In the genomic region with DNA sequence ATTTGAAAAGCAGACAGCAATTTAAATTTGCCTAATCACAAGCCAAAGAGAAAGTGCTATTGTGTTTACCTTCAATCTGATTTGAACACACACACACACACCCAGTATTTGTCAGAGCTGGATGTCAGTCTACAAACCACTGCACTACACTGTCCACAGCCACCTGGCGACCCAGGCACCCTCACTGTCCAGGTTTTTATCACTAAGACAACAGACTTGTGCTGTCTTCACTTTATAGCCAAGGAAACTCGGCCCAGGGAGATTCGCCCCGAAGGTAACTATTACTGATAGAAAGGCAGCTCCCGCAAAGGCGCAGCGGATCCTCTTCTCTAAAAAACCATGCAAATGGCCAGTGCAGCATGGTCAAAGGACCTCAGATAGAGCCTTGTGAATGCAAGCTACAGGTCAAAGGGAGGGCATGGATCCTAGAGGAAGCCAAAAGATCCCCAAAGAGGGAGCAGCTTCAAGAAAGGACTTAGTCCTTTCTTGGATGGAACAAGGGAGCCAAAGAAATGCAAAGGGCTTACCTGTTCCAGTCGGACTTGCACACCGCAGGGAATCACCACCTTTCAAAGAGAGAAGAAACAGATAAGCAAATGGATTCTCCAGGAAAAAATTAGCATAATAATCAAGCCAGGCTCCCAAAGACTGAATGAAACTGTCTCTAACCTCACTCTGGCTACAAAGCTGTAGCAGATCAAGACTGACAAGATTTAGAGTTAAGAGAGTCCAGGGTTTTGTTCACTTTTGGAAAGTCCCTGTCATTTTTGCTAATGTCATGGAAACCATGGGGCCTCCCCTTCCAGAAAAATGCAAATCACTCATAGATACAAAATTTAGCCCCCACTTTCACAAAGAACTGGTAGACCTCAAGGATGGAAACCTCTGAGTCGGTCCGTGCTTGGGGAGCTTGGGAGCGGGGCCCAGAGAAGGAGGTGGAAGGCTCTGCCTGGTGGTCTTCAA, we compare ENCODE assay signal across 9 cellular contexts.
DNase-seq lines count a peak whose midpoint lies in the region; ATAC-seq, FAIRE-seq and TF ChIP-seq lines count a peak whose summit lies in the region.
"Had no signal": no experiment of that assay in that cellular context is flagged by ENCODE, and none has a peak within 500 bp of the region (broad histone marks: within the 10 kb centered on the region; RNA-seq: fewer than 3 reads in every experiment).

No MANE protein-coding gene starts in this region.

- no peak overlapping the region for H2BK20ac ChIP-seq in H1 (ENCODE audit: low read length)

- no peak overlapping the region for H3K23ac ChIP-seq in H1 (ENCODE audit: insufficient read length)

- peak; percentile 83 for FAIRE-seq in H1 (lab: Jason Lieb, UNC)
- FAIRE-seq in RCC 7860 (lab: Jason Lieb, UNC) = no peak
- FAIRE-seq: TTC549 had no signal

- H2AK5ac ChIP-seq in H1 (ENCODE audit: low read depth, low read length) = no peak overlapping the region

- H3K27ac ChIP-seq in H1 (ENCODE audit: low read depth, low read length) (no peak overlapping the region), thymus (ENCODE audit: low read depth) (peak overlapping the region; percentile 20)

- H3K14ac ChIP-seq in H1 (ENCODE audit: insufficient read length) = no peak overlapping the region

- H3K9ac ChIP-seq in H1 (replicated peaks in 1 of 4; ENCODE audit: extremely low read depth in 1 of 4, low read depth in 3 of 4, low read length in 3 of 4) = no peak overlapping the region

- no peak overlapping the region for H2BK12ac ChIP-seq in H1 (ENCODE audit: low read depth, low read length)

- peaks cover 2% of the 10 kb centered on the region for H3K79me1 ChIP-seq in H1 (ENCODE audit: low read depth, low read length)

- H3K4me2 ChIP-seq in H1 (ENCODE audit: insufficient read depth in 1 of 2, low read depth in 2 of 2, low read length in 2 of 2) = peak overlapping the region; percentile 26 to 45; a peak in 3 of 4 replicates

- no peak overlapping the region for H2BK120ac ChIP-seq in H1 (replicated peaks; ENCODE audit: low read depth, low read length)

- peak overlapping the region in 1 of 4 experiments; percentile 19; a peak in 2 of 8 replicates for H3K4me3 ChIP-seq in H1 (ENCODE audit: extremely low read depth in 1 of 4, insufficient read depth in 2 of 4, low read depth in 3 of 4, low read length in 4 of 4)
- H3K4me3 ChIP-seq in thymus (ENCODE audit: low read length) = no peak overlapping the region

- H2BK15ac ChIP-seq in H1 (ENCODE audit: low read length) = no peak overlapping the region

- peaks cover 1% of the 10 kb centered on the region for H3K9me3 Mint-ChIP-seq in activated CD8-positive, alpha-beta T cell treated with anti-CD3 and anti-CD28 coated beads for 36 hours
- no peaks in the 10 kb centered on the region for H3K9me3 Mint-ChIP-seq in activated CD8-positive, alpha-beta T cell treated with anti-CD3 and anti-CD28 coated beads, Interleukin-2, amount 10 ng/mL, durations not matched to agents 7 days and 5 days (ENCODE audit: insufficient read depth)

- intact Hi-C loops in activated CD8-positive, alpha-beta T cell treated with anti-CD3 and anti-CD28 coated beads for 36 hours (cut with micrococcal nuclease) = no loop called here

- H4K20me1 ChIP-seq in H1 (replicated peaks in 1 of 2; ENCODE audit: control insufficient read depth in 1 of 2, insufficient read depth in 2 of 2, low read length in 2 of 2) = peaks cover 25 to 66% of the 10 kb centered on the region in 2 experiments

- H3K27ac Mint-ChIP-seq in activated CD8-positive, alpha-beta T cell treated with anti-CD3 and anti-CD28 coated beads for 36 hours = no peak overlapping the region
- H3K27ac Mint-ChIP-seq in activated CD8-positive, alpha-beta T cell treated with anti-CD3 and anti-CD28 coated beads, Interleukin-2, amount 10 ng/mL, durations not matched to agents 7 days and 5 days = no peak overlapping the region

- peaks cover 16% of the 10 kb centered on the region for H3K4me1 Mint-ChIP-seq in activated CD8-positive, alpha-beta T cell treated with anti-CD3 and anti-CD28 coated beads for 36 hours (ENCODE audit: low read depth)
- H3K4me1 Mint-ChIP-seq in activated CD8-positive, alpha-beta T cell treated with anti-CD3 and anti-CD28 coated beads, Interleukin-2, amount 10 ng/mL, durations not matched to agents 7 days and 5 days (ENCODE audit: low read depth) = no peaks in the 10 kb centered on the region

- H3K56ac ChIP-seq in H1 (replicated peaks; ENCODE audit: insufficient read length, low read depth, low read length) = no peak overlapping the region

- TF ChIP-seq EP300 in H1 (IDR thresholded peaks at IDR 0.05; ENCODE audit: borderline replicate concordance in 1 of 2, low read depth in 2 of 2, low read length in 2 of 2) = peak in 1 of 2 experiments; percentile 65; a peak in 1 of 3 replicates

- H3K4me3 Mint-ChIP-seq in activated CD8-positive, alpha-beta T cell treated with anti-CD3 and anti-CD28 coated beads for 36 hours = no peak overlapping the region
- H3K4me3 Mint-ChIP-seq in activated CD8-positive, alpha-beta T cell treated with anti-CD3 and anti-CD28 coated beads, Interleukin-2, amount 10 ng/mL, durations not matched to agents 7 days and 5 days = no peak overlapping the region

- H4K91ac ChIP-seq in H1 (replicated peaks; ENCODE audit: insufficient read length, low read length) = no peak overlapping the region

- peak; percentile 37 for DNase-seq in activated CD8-positive, alpha-beta T cell treated with anti-CD3 and anti-CD28 coated beads for 36 hours
- DNase-seq in activated CD8-positive, alpha-beta T cell treated with anti-CD3 and anti-CD28 coated beads, Interleukin-2, amount 10 ng/mL, durations not matched to agents 7 days and 5 days = no peak
- DNase-seq in H1 (ENCODE audit: low read depth in 1 of 2, low spot score in 2 of 2) (peak in 1 of 2 experiments; percentile 62), RCC 7860 (ENCODE audit: low spot score) (no peak), NCI-H82 treated with DMSO at 0.1 percent for 48 hours (lab: John Stamatoyannopoulos, UW; ENCODE audit: unreplicated experiment) (no peak), UCSD-AML1 (lab: John Stamatoyannopoulos, UW; ENCODE audit: unreplicated experiment) (no peak)

- TF ChIP-seq POLR2A in H1 (IDR thresholded peaks at IDR 0.05; ENCODE audit: control extremely low read depth in 1 of 2, low read depth in 2 of 2, low read length in 2 of 2) = no peak

- H3K79me2 ChIP-seq in H1 (ENCODE audit: control insufficient read depth in 1 of 2, insufficient read depth in 2 of 2, low read length in 2 of 2) = peaks cover 0 to 8% of the 10 kb centered on the region in 2 experiments; a peak in 1 of 4 replicates

- no peak overlapping the region for H2AFZ ChIP-seq in H1 (ENCODE audit: low read length)

- peaks cover 7 to 25% (median 13%) of the 10 kb centered on the region in 4 experiments for H3K4me1 ChIP-seq in H1 (replicated peaks in 1 of 4; ENCODE audit: control insufficient read depth in 3 of 4, insufficient read depth in 4 of 4, low read length in 3 of 4)
- peaks cover 10% of the 10 kb centered on the region for H3K4me1 ChIP-seq in thymus (ENCODE audit: control insufficient read depth, insufficient read depth, low read length)

- no peaks in the 10 kb centered on the region for H3K27me3 Mint-ChIP-seq in activated CD8-positive, alpha-beta T cell treated with anti-CD3 and anti-CD28 coated beads for 36 hours
- H3K27me3 Mint-ChIP-seq in activated CD8-positive, alpha-beta T cell treated with anti-CD3 and anti-CD28 coated beads, Interleukin-2, amount 10 ng/mL, durations not matched to agents 7 days and 5 days (ENCODE audit: low read depth) = no peaks in the 10 kb centered on the region

- H3K27me3 ChIP-seq in H1 (replicated peaks in 1 of 4; ENCODE audit: control insufficient read depth in 3 of 4, extremely low read depth in 1 of 4, insufficient read depth in 3 of 4, low read length in 3 of 4) = peaks cover 14 to 53% (median 41%) of the 10 kb centered on the region in 4 experiments
- no peaks in the 10 kb centered on the region for H3K27me3 ChIP-seq in thymus (ENCODE audit: control insufficient read depth, insufficient read depth)

- H3K9me3 ChIP-seq in H1 (ENCODE audit: insufficient read depth in 2 of 2, low read depth in 1 of 2, low read length in 1 of 2) (peaks cover 0 to 12% of the 10 kb centered on the region in 2 experiments; a peak in 2 of 4 replicates), thymus (ENCODE audit: control insufficient read depth) (no peaks in the 10 kb centered on the region)

- POLR2A ChIA-PET in activated CD8-positive, alpha-beta T cell treated with anti-CD3 and anti-CD28 coated beads for 36 hours (lab: Charles Lee) = no interaction called here
- POLR2A ChIA-PET in activated CD8-positive, alpha-beta T cell treated with anti-CD3 and anti-CD28 coated beads, Interleukin-2, amount 10 ng/mL, durations not matched to agents 7 days and 5 days (lab: Charles Lee) = no interaction called here
- POLR2A ChIA-PET in H1 (lab: Charles Lee; ENCODE audit: partially characterized antibody) = interaction anchor here (0.5 to 0.9 kb wide), 3 partner anchors 17 to 63 kb away, joined by 3 to 5 read pairs (median 3); no protein-coding TSS in a partner anchor

- H4K8ac ChIP-seq in H1 (ENCODE audit: extremely low read depth, insufficient read depth, low read length) = no peak overlapping the region

- WGBS in H1 (ENCODE audit: extremely low coverage in 1 of 2, insufficient coverage in 1 of 2, insufficient read length in 1 of 2, insufficient replicate concordance in 2 of 2, low coverage in 1 of 2, low lambda C conversion rate in 2 of 2, missing lambda C conversion rate in 1 of 2), 2 experiments = 26% methylated on average over 12 of the region's 12 CpGs; no CpG with 5 or more reads in 1 of the 2 experiments
- 93% methylated on average over 12 of the region's 12 CpGs for WGBS in thymus

- no peak overlapping the region for H4K5ac ChIP-seq in H1 (ENCODE audit: insufficient read length, low read depth, low read length)

- H3K18ac ChIP-seq in H1 (ENCODE audit: extremely low read depth, low read length) = no peak overlapping the region

- peak in 1 of 2 experiments; percentile 5; a peak in 2 of 4 replicates for TF ChIP-seq RAD21 in H1 (IDR thresholded peaks at IDR 0.05 in 1 of 2, conservative IDR thresholded peaks at IDR 0.05 in 1 of 2; ENCODE audit: low read depth in 2 of 2, low read length in 2 of 2)

- H3K4ac ChIP-seq in H1 (replicated peaks; ENCODE audit: insufficient read length, low read depth, low read length) = no peak overlapping the region

- peaks cover 2% of the 10 kb centered on the region; the same call in 1 of the 2 replicates for H3K23me2 ChIP-seq in H1 (ENCODE audit: low read depth, low read length)

- ATAC-seq in activated CD8-positive, alpha-beta T cell treated with anti-CD3 and anti-CD28 coated beads for 36 hours = peak; percentile 57
- no peak for ATAC-seq in activated CD8-positive, alpha-beta T cell treated with anti-CD3 and anti-CD28 coated beads, Interleukin-2, amount 10 ng/mL, durations not matched to agents 7 days and 5 days
- peak; percentile 67 for ATAC-seq in HG03280 (IDR thresholded peaks at IDR 0.05; ENCODE audit: unreplicated experiment)

- H2BK5ac ChIP-seq in H1 (ENCODE audit: low read depth, low read length) = no peak overlapping the region

- no peaks in the 10 kb centered on the region for H3K36me3 ChIP-seq in H1 (ENCODE audit: control insufficient read depth in 2 of 4, insufficient read depth in 4 of 4, low read length in 3 of 4)
- H3K36me3 ChIP-seq in thymus (ENCODE audit: control insufficient read depth, insufficient read depth) = no peaks in the 10 kb centered on the region

- H3K36me3 Mint-ChIP-seq in activated CD8-positive, alpha-beta T cell treated with anti-CD3 and anti-CD28 coated beads for 36 hours (ENCODE audit: low read depth) = no peaks in the 10 kb centered on the region
- no peaks in the 10 kb centered on the region for H3K36me3 Mint-ChIP-seq in activated CD8-positive, alpha-beta T cell treated with anti-CD3 and anti-CD28 coated beads, Interleukin-2, amount 10 ng/mL, durations not matched to agents 7 days and 5 days (ENCODE audit: low read depth)

- TF ChIP-seq CTCF in activated CD8-positive, alpha-beta T cell treated with anti-CD3 and anti-CD28 coated beads for 36 hours (IDR thresholded peaks at IDR 0.05) = no peak
- TF ChIP-seq CTCF in H1 (IDR thresholded peaks at IDR 0.05; ENCODE audit: control extremely low read depth in 1 of 3, insufficient read depth in 1 of 3, low read depth in 1 of 3, low read length in 3 of 3) = no peak

- CTCF ChIA-PET in activated CD8-positive, alpha-beta T cell treated with anti-CD3 and anti-CD28 coated beads for 36 hours (lab: Charles Lee) = interaction anchor here (0.7 kb wide), 1 partner anchor 8 kb away, joined by 3 read pairs; no protein-coding TSS in a partner anchor
- CTCF ChIA-PET in activated CD8-positive, alpha-beta T cell treated with anti-CD3 and anti-CD28 coated beads, Interleukin-2, amount 10 ng/mL, durations not matched to agents 7 days and 5 days (lab: Charles Lee) = no interaction called here
- CTCF ChIA-PET in H1 (lab: Charles Lee; ENCODE audit: partially characterized antibody) = interaction anchor here (0.9 to 2.1 kb wide), 15 partner anchors 8 to 338 kb away, joined by 3 to 9 read pairs (median 4); no protein-coding TSS in a partner anchor
